In the genomic region with DNA sequence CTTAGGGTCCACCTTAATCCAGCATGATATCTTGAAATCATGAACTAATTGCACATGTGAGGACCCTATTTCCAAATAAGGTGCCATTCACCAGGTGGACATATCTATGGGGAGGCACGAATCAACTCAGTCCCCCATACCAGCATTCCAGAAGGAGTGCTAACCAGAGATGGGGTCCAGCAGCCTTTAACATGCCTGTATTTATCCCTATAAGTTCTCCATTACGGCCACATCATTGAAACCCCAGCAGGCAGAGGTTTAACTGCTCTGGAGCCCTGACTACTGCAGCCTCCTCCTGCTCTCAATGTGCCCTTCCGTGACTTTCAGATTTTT, we compare ENCODE assay signal across 19 cellular contexts. TPM values are rescaled to one million over a fixed set of nuclear protein-coding genes. Genes with fewer than 3 reads are reported as not detected.
DNase-seq lines count a peak whose midpoint lies in the region; ATAC-seq and TF ChIP-seq lines count a peak whose summit lies in the region.
"Had no signal": no experiment of that assay in that cellular context is flagged by ENCODE, and none has a peak within 500 bp of the region (broad histone marks: within the 10 kb centered on the region; RNA-seq: fewer than 3 reads in every experiment).

No MANE protein-coding gene starts in this region.

- POLR2A ChIA-PET in activated naive CD8-positive, alpha-beta T cell treated with anti-CD3 and anti-CD28 coated beads, Interleukin-2, amount 10 ng/mL, durations not matched to agents 7 days and 5 days (lab: Charles Lee) = no interaction called here

- H4K20me1 ChIP-seq in SU-DHL-6 (ENCODE audit: low read depth, low read length) = no peaks in the 10 kb centered on the region

- H3K9me3 Mint-ChIP-seq in activated naive CD8-positive, alpha-beta T cell treated with anti-CD3 and anti-CD28 coated beads, Interleukin-2, amount 10 ng/mL, durations not matched to agents 7 days and 5 days = no peaks in the 10 kb centered on the region
- H3K9me3 Mint-ChIP-seq in activated naive CD8-positive, alpha-beta T cell treated with anti-CD3 and anti-CD28 coated beads, Interleukin-2, amount 50 U/mL, for 24 hours = no peaks in the 10 kb centered on the region
- H3K9me3 Mint-ChIP-seq in stimulated activated memory B cell treated with anti-CD40 and anti-IgM and Interleukin-4, amounts not matched to agents 10 μg/mL and 1 μg/mL and 100 μg/mL, for 72 hours = no peaks in the 10 kb centered on the region
- H3K9me3 Mint-ChIP-seq: activated naive CD4-positive, alpha-beta T cell treated with anti-CD3 and anti-CD28 coated beads, Interleukin-2, amount 50 U/mL, for 24 hours had no signal

- H3K27ac Mint-ChIP-seq in activated naive CD8-positive, alpha-beta T cell treated with anti-CD3 and anti-CD28 coated beads, Interleukin-2, amount 10 ng/mL, durations not matched to agents 7 days and 5 days = peak overlapping the region; percentile 5
- H3K27ac Mint-ChIP-seq in activated naive CD8-positive, alpha-beta T cell treated with anti-CD3 and anti-CD28 coated beads, Interleukin-2, amount 50 U/mL, for 24 hours = no peak overlapping the region
- peak overlapping the region; percentile 9 for H3K27ac Mint-ChIP-seq in stimulated activated memory B cell treated with anti-CD40 and anti-IgM and Interleukin-4, amounts not matched to agents 10 μg/mL and 1 μg/mL and 100 μg/mL, for 72 hours
- H3K27ac Mint-ChIP-seq: activated naive CD4-positive, alpha-beta T cell treated with anti-CD3 and anti-CD28 coated beads, Interleukin-2, amount 50 U/mL, for 24 hours had no signal

- no peaks in the 10 kb centered on the region for H3K9me3 ChIP-seq in SU-DHL-6 (ENCODE audit: insufficient read depth, low read length)
- H3K9me3 ChIP-seq: body of pancreas had no signal

- no peaks in the 10 kb centered on the region for H3K36me3 ChIP-seq in SU-DHL-6 (ENCODE audit: low read length)

- H2AFZ ChIP-seq in SU-DHL-6 (ENCODE audit: low read depth, low read length, severe bottlenecking) = no peak overlapping the region

- H3K36me3 Mint-ChIP-seq in activated naive CD8-positive, alpha-beta T cell treated with anti-CD3 and anti-CD28 coated beads, Interleukin-2, amount 10 ng/mL, durations not matched to agents 7 days and 5 days = no peaks in the 10 kb centered on the region
- no peaks in the 10 kb centered on the region for H3K36me3 Mint-ChIP-seq in activated naive CD8-positive, alpha-beta T cell treated with anti-CD3 and anti-CD28 coated beads, Interleukin-2, amount 50 U/mL, for 24 hours (ENCODE audit: low read depth)
- no peaks in the 10 kb centered on the region for H3K36me3 Mint-ChIP-seq in stimulated activated memory B cell treated with anti-CD40 and anti-IgM and Interleukin-4, amounts not matched to agents 10 μg/mL and 1 μg/mL and 100 μg/mL, for 72 hours
- H3K36me3 Mint-ChIP-seq: activated naive CD4-positive, alpha-beta T cell treated with anti-CD3 and anti-CD28 coated beads, Interleukin-2, amount 50 U/mL, for 24 hours had no signal

- no peaks in the 10 kb centered on the region for H3K27me3 ChIP-seq in SU-DHL-6 (ENCODE audit: low read length)
- H3K27me3 ChIP-seq: body of pancreas had no signal

- H3K27ac ChIP-seq in SU-DHL-6 (ENCODE audit: low read depth, low read length) = peak overlapping the region; percentile 81
- no peak overlapping the region for H3K27ac ChIP-seq in coronary artery
- H3K27ac ChIP-seq: body of pancreas, RWPE1 had no signal

- H3K4me1 Mint-ChIP-seq in activated naive CD8-positive, alpha-beta T cell treated with anti-CD3 and anti-CD28 coated beads, Interleukin-2, amount 10 ng/mL, durations not matched to agents 7 days and 5 days = peaks cover 10% of the 10 kb centered on the region
- peaks cover 11% of the 10 kb centered on the region for H3K4me1 Mint-ChIP-seq in activated naive CD8-positive, alpha-beta T cell treated with anti-CD3 and anti-CD28 coated beads, Interleukin-2, amount 50 U/mL, for 24 hours
- peaks cover 22% of the 10 kb centered on the region for H3K4me1 Mint-ChIP-seq in stimulated activated memory B cell treated with anti-CD40 and anti-IgM and Interleukin-4, amounts not matched to agents 10 μg/mL and 1 μg/mL and 100 μg/mL, for 72 hours

- no peaks in the 10 kb centered on the region for H3K27me3 Mint-ChIP-seq in activated naive CD8-positive, alpha-beta T cell treated with anti-CD3 and anti-CD28 coated beads, Interleukin-2, amount 10 ng/mL, durations not matched to agents 7 days and 5 days
- H3K27me3 Mint-ChIP-seq in activated naive CD8-positive, alpha-beta T cell treated with anti-CD3 and anti-CD28 coated beads, Interleukin-2, amount 50 U/mL, for 24 hours = no peaks in the 10 kb centered on the region
- no peaks in the 10 kb centered on the region for H3K27me3 Mint-ChIP-seq in stimulated activated memory B cell treated with anti-CD40 and anti-IgM and Interleukin-4, amounts not matched to agents 10 μg/mL and 1 μg/mL and 100 μg/mL, for 72 hours
- H3K27me3 Mint-ChIP-seq: activated naive CD4-positive, alpha-beta T cell treated with anti-CD3 and anti-CD28 coated beads, Interleukin-2, amount 50 U/mL, for 24 hours had no signal

- no peak overlapping the region for H3K4me3 Mint-ChIP-seq in activated naive CD8-positive, alpha-beta T cell treated with anti-CD3 and anti-CD28 coated beads, Interleukin-2, amount 10 ng/mL, durations not matched to agents 7 days and 5 days
- no peak overlapping the region for H3K4me3 Mint-ChIP-seq in activated naive CD8-positive, alpha-beta T cell treated with anti-CD3 and anti-CD28 coated beads, Interleukin-2, amount 50 U/mL, for 24 hours
- H3K4me3 Mint-ChIP-seq in stimulated activated memory B cell treated with anti-CD40 and anti-IgM and Interleukin-4, amounts not matched to agents 10 μg/mL and 1 μg/mL and 100 μg/mL, for 72 hours = no peak overlapping the region

- H3K4me2 ChIP-seq in SU-DHL-6 (ENCODE audit: low read depth, low read length, poor library complexity, severe bottlenecking) = no peak overlapping the region

- DNase-seq in activated naive CD8-positive, alpha-beta T cell treated with anti-CD3 and anti-CD28 coated beads, Interleukin-2, amount 10 ng/mL, durations not matched to agents 7 days and 5 days = no peak
- no peak for DNase-seq in activated naive CD8-positive, alpha-beta T cell treated with anti-CD3 and anti-CD28 coated beads, Interleukin-2, amount 50 U/mL, for 24 hours
- DNase-seq in coronary artery (ENCODE audit: low spot score) (peak; percentile 9), DMS79 (lab: John Stamatoyannopoulos, UW) (no peak), hippocampal formation (lab: John Stamatoyannopoulos, UW) (no peak), DMS53 (lab: John Stamatoyannopoulos, UW) (no peak)
- DNase-seq: ACHN; body of pancreas; dermis blood vessel endothelial cell; EL; GOT3; left cardiac atrium; midbrain; NCI-H187 treated with DMSO at 0.1 percent for 48 hours; NK-92 treated with Interleukin-12 subunit alpha and Interleukin-12 subunit beta, amount 100 ng/mL, for 24 hours had no signal

- TF ChIP-seq CTCF in SU-DHL-6 (IDR thresholded peaks at IDR 0.05; ENCODE audit: insufficient read depth, low read length, poor library complexity, severe bottlenecking) (no peak), coronary artery (IDR thresholded peaks at IDR 0.05) (no peak)

- peaks cover 20% of the 10 kb centered on the region for H3F3A ChIP-seq in SU-DHL-6 (ENCODE audit: insufficient read depth)

- ATAC-seq in activated naive CD8-positive, alpha-beta T cell treated with anti-CD3 and anti-CD28 coated beads, Interleukin-2, amount 10 ng/mL, durations not matched to agents 7 days and 5 days (ENCODE audit: low read depth) = no peak
- no peak for ATAC-seq in activated naive CD8-positive, alpha-beta T cell treated with anti-CD3 and anti-CD28 coated beads, Interleukin-2, amount 50 U/mL, for 24 hours
- ATAC-seq in stimulated activated memory B cell treated with anti-CD40 and anti-IgM and Interleukin-4, amounts not matched to agents 10 μg/mL and 1 μg/mL and 100 μg/mL, for 72 hours = no peak
- ATAC-seq: body of pancreas, left cardiac atrium had no signal

- H3K79me2 ChIP-seq in SU-DHL-6 (ENCODE audit: insufficient read depth, low read length) = peaks cover 18% of the 10 kb centered on the region

- no peaks in the 10 kb centered on the region for H3K9me2 ChIP-seq in SU-DHL-6 (replicated peaks; ENCODE audit: insufficient read depth, low read length)

- H3K9ac ChIP-seq in SU-DHL-6 (ENCODE audit: low read length) = peak overlapping the region; percentile 28; the same call in 1 of the 2 replicates

- no peak overlapping the region for H3K4me3 ChIP-seq in SU-DHL-6 (ENCODE audit: insufficient read depth, low read length, poor library complexity, severe bottlenecking)
- no peak overlapping the region for H3K4me3 ChIP-seq in coronary artery
- H3K4me3 ChIP-seq: body of pancreas had no signal

RNA-seq across cellular contexts. Expression of a gene that starts 3.2 kb away (rescaled TPM):
- 10 to 100 TPM; 39.4 to 42.2 TPM for total RNA-seq in activated naive CD8-positive, alpha-beta T cell treated with anti-CD3 and anti-CD28 coated beads, Interleukin-2, amount 10 ng/mL, durations not matched to agents 7 days and 5 days
